In the genomic region with DNA sequence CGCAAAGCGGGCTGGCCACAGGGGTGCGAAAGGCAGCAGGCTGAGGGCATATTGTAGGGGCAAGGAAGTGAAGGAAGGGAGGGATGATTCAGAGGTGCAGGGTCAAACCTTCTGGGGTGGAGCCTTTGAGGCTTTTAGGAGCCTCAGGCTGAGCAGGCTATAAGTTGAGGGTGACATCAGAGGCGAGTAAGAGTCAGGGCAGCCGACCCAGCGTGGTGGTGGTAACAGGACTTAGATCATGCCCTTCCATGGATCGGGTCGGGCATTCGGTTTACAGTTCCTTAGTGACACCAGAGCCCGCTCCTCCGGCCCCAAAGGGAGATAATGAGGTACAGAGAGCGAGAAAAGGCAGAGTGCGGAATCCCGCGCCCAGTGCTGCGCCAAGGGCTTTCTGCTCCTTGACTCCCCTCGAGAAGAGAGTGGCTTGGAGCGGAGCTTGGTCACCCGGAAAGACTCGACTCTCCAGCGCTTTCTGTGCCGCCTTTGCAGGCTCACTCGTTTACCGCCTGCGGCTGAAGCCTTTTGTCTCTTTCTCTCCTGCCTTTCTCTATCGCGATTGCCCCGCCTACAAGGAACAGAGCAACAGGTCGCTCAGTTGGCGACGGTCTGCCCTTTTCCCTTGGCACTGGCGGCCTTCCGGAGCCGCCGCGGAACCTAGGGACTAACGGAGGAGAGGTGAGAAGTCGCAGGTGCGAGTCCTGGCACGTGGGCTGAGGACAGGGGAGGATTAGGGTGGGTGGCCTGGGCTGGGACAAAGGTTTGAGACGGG, we compare ENCODE assay signal across 1 cellular context.
TF ChIP-seq lines count a peak whose summit lies in the region.

No MANE protein-coding gene starts in this region.

TF ChIP-seq in HepG2, 621 proteins besides CTCF, POLR2A, EP300 and RAD21 (continued from another document and continues in another):
- TF ChIP-seq ZNF138 (CRISPR knock-in tag; IDR thresholded peaks at IDR 0.05; ENCODE audit: low read depth), result no peak
- no peak for TF ChIP-seq HIVEP1 (CRISPR knock-in tag; IDR thresholded peaks at IDR 0.05)
- TF ChIP-seq ZNF550 (CRISPR knock-in tag; IDR thresholded peaks at IDR 0.05; ENCODE audit: borderline replicate concordance), result no peak
- TF ChIP-seq, protein P1, sequence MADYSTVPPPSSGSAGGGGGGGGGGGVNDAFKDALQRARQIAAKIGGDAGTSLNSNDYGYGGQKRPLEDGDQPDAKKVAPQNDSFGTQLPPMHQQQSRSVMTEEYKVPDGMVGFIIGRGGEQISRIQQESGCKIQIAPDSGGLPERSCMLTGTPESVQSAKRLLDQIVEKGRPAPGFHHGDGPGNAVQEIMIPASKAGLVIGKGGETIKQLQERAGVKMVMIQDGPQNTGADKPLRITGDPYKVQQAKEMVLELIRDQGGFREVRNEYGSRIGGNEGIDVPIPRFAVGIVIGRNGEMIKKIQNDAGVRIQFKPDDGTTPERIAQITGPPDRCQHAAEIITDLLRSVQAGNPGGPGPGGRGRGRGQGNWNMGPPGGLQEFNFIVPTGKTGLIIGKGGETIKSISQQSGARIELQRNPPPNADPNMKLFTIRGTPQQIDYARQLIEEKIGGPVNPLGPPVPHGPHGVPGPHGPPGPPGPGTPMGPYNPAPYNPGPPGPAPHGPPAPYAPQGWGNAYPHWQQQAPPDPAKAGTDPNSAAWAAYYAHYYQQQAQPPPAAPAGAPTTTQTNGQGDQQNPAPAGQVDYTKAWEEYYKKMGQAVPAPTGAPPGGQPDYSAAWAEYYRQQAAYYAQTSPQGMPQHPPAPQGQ (CRISPR knock-in tag; IDR thresholded peaks at IDR 0.05; ENCODE audit: borderline replicate concordance), result no peak
- TF ChIP-seq, protein P2, sequence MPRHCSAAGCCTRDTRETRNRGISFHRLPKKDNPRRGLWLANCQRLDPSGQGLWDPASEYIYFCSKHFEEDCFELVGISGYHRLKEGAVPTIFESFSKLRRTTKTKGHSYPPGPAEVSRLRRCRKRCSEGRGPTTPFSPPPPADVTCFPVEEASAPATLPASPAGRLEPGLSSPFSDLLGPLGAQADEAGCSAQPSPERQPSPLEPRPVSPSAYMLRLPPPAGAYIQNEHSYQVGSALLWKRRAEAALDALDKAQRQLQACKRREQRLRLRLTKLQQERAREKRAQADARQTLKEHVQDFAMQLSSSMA (CRISPR knock-in tag; IDR thresholded peaks at IDR 0.05), result no peak
- TF ChIP-seq NFYC (CRISPR knock-in tag; IDR thresholded peaks at IDR 0.05), result no peak
- TF ChIP-seq, protein P3, sequence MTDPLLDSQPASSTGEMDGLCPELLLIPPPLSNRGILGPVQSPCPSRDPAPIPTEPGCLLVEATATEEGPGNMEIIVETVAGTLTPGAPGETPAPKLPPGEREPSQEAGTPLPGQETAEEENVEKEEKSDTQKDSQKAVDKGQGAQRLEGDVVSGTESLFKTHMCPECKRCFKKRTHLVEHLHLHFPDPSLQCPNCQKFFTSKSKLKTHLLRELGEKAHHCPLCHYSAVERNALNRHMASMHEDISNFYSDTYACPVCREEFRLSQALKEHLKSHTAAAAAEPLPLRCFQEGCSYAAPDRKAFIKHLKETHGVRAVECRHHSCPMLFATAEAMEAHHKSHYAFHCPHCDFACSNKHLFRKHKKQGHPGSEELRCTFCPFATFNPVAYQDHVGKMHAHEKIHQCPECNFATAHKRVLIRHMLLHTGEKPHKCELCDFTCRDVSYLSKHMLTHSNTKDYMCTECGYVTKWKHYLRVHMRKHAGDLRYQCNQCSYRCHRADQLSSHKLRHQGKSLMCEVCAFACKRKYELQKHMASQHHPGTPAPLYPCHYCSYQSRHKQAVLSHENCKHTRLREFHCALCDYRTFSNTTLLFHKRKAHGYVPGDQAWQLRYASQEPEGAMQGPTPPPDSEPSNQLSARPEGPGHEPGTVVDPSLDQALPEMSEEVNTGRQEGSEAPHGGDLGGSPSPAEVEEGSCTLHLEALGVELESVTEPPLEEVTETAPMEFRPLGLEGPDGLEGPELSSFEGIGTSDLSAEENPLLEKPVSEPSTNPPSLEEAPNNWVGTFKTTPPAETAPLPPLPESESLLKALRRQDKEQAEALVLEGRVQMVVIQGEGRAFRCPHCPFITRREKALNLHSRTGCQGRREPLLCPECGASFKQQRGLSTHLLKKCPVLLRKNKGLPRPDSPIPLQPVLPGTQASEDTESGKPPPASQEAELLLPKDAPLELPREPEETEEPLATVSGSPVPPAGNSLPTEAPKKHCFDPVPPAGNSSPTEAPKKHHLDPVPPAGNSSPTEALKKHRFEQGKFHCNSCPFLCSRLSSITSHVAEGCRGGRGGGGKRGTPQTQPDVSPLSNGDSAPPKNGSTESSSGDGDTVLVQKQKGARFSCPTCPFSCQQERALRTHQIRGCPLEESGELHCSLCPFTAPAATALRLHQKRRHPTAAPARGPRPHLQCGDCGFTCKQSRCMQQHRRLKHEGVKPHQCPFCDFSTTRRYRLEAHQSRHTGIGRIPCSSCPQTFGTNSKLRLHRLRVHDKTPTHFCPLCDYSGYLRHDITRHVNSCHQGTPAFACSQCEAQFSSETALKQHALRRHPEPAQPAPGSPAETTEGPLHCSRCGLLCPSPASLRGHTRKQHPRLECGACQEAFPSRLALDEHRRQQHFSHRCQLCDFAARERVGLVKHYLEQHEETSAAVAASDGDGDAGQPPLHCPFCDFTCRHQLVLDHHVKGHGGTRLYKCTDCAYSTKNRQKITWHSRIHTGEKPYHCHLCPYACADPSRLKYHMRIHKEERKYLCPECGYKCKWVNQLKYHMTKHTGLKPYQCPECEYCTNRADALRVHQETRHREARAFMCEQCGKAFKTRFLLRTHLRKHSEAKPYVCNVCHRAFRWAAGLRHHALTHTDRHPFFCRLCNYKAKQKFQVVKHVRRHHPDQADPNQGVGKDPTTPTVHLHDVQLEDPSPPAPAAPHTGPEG (CRISPR knock-in tag; IDR thresholded peaks at IDR 0.05), result no peak
- TF ChIP-seq, protein P4, sequence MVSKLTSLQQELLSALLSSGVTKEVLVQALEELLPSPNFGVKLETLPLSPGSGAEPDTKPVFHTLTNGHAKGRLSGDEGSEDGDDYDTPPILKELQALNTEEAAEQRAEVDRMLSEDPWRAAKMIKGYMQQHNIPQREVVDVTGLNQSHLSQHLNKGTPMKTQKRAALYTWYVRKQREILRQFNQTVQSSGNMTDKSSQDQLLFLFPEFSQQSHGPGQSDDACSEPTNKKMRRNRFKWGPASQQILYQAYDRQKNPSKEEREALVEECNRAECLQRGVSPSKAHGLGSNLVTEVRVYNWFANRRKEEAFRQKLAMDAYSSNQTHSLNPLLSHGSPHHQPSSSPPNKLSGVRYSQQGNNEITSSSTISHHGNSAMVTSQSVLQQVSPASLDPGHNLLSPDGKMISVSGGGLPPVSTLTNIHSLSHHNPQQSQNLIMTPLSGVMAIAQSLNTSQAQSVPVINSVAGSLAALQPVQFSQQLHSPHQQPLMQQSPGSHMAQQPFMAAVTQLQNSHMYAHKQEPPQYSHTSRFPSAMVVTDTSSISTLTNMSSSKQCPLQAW (CRISPR knock-in tag; IDR thresholded peaks at IDR 0.05), result no peak
- TF ChIP-seq, protein P5, sequence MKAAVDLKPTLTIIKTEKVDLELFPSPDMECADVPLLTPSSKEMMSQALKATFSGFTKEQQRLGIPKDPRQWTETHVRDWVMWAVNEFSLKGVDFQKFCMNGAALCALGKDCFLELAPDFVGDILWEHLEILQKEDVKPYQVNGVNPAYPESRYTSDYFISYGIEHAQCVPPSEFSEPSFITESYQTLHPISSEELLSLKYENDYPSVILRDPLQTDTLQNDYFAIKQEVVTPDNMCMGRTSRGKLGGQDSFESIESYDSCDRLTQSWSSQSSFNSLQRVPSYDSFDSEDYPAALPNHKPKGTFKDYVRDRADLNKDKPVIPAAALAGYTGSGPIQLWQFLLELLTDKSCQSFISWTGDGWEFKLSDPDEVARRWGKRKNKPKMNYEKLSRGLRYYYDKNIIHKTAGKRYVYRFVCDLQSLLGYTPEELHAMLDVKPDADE (CRISPR knock-in tag; IDR thresholded peaks at IDR 0.05), result no peak
- TF ChIP-seq, protein P6, sequence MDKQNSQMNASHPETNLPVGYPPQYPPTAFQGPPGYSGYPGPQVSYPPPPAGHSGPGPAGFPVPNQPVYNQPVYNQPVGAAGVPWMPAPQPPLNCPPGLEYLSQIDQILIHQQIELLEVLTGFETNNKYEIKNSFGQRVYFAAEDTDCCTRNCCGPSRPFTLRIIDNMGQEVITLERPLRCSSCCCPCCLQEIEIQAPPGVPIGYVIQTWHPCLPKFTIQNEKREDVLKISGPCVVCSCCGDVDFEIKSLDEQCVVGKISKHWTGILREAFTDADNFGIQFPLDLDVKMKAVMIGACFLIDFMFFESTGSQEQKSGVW (CRISPR knock-in tag; IDR thresholded peaks at IDR 0.05; ENCODE audit: borderline replicate concordance), result no peak
- no peak for TF ChIP-seq DMAP1 (CRISPR knock-in tag; IDR thresholded peaks at IDR 0.05)
- no peak for TF ChIP-seq HNRNPK (IDR thresholded peaks at IDR 0.05; ENCODE audit: low read depth, low read length, poor library complexity, severe bottlenecking)
- TF ChIP-seq, protein P7, sequence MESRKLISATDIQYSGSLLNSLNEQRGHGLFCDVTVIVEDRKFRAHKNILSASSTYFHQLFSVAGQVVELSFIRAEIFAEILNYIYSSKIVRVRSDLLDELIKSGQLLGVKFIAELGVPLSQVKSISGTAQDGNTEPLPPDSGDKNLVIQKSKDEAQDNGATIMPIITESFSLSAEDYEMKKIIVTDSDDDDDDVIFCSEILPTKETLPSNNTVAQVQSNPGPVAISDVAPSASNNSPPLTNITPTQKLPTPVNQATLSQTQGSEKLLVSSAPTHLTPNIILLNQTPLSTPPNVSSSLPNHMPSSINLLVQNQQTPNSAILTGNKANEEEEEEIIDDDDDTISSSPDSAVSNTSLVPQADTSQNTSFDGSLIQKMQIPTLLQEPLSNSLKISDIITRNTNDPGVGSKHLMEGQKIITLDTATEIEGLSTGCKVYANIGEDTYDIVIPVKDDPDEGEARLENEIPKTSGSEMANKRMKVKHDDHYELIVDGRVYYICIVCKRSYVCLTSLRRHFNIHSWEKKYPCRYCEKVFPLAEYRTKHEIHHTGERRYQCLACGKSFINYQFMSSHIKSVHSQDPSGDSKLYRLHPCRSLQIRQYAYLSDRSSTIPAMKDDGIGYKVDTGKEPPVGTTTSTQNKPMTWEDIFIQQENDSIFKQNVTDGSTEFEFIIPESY (CRISPR knock-in tag; IDR thresholded peaks at IDR 0.05), result peak; percentile 60; the same call in 1 of the 2 replicates
- no peak for TF ChIP-seq RCOR2 (CRISPR knock-in tag; IDR thresholded peaks at IDR 0.05)
- 0 out of 2 replicates have a peak, but pooled peaks have one; percentile 13 for TF ChIP-seq ZC3H13 (CRISPR knock-in tag; IDR thresholded peaks at IDR 0.05)
- TF ChIP-seq RBAK (CRISPR knock-in tag; IDR thresholded peaks at IDR 0.05), result no peak
- no peak for TF ChIP-seq SYNCRIP (IDR thresholded peaks at IDR 0.05; ENCODE audit: insufficient read depth, low read depth, low read length)
- TF ChIP-seq KAT7 (CRISPR knock-in tag; IDR thresholded peaks at IDR 0.05; ENCODE audit: borderline replicate concordance), result no peak
- TF ChIP-seq, protein P8, sequence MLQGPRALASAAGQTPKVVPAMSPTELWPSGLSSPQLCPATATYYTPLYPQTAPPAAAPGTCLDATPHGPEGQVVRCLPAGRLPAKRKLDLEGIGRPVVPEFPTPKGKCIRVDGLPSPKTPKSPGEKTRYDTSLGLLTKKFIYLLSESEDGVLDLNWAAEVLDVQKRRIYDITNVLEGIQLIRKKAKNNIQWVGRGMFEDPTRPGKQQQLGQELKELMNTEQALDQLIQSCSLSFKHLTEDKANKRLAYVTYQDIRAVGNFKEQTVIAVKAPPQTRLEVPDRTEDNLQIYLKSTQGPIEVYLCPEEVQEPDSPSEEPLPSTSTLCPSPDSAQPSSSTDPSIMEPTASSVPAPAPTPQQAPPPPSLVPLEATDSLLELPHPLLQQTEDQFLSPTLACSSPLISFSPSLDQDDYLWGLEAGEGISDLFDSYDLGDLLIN (CRISPR knock-in tag; IDR thresholded peaks at IDR 0.05; ENCODE audit: borderline replicate concordance), result no peak
- TF ChIP-seq SMARCC2 (IDR thresholded peaks at IDR 0.05), result no peak
- TF ChIP-seq MYNN (CRISPR knock-in tag; IDR thresholded peaks at IDR 0.05; ENCODE audit: low read depth), result no peak
- TF ChIP-seq ARID2 (CRISPR knock-in tag; IDR thresholded peaks at IDR 0.05; ENCODE audit: borderline replicate concordance), result no peak
- peak; percentile 45; the same call in 1 of the 2 replicates for TF ChIP-seq ZMYM4 (CRISPR knock-in tag; IDR thresholded peaks at IDR 0.05)
- TF ChIP-seq ZNF83 (CRISPR knock-in tag; IDR thresholded peaks at IDR 0.05; ENCODE audit: borderline replicate concordance), result no peak
- no peak for TF ChIP-seq ZNF672 (CRISPR knock-in tag; IDR thresholded peaks at IDR 0.05)
- no peak; the same call in 1 of the 2 replicates for TF ChIP-seq POLR2AphosphoS5 (IDR thresholded peaks at IDR 0.05; ENCODE audit: low read depth, low read length)
- TF ChIP-seq IKZF1 (IDR thresholded peaks at IDR 0.05), result no peak
- TF ChIP-seq, protein P9, sequence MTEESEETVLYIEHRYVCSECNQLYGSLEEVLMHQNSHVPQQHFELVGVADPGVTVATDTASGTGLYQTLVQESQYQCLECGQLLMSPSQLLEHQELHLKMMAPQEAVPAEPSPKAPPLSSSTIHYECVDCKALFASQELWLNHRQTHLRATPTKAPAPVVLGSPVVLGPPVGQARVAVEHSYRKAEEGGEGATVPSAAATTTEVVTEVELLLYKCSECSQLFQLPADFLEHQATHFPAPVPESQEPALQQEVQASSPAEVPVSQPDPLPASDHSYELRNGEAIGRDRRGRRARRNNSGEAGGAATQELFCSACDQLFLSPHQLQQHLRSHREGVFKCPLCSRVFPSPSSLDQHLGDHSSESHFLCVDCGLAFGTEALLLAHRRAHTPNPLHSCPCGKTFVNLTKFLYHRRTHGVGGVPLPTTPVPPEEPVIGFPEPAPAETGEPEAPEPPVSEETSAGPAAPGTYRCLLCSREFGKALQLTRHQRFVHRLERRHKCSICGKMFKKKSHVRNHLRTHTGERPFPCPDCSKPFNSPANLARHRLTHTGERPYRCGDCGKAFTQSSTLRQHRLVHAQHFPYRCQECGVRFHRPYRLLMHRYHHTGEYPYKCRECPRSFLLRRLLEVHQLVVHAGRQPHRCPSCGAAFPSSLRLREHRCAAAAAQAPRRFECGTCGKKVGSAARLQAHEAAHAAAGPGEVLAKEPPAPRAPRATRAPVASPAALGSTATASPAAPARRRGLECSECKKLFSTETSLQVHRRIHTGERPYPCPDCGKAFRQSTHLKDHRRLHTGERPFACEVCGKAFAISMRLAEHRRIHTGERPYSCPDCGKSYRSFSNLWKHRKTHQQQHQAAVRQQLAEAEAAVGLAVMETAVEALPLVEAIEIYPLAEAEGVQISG (CRISPR knock-in tag; IDR thresholded peaks at IDR 0.05), result no peak; the same call in 1 of the 2 replicates
- no peak for TF ChIP-seq RFXANK (CRISPR knock-in tag; IDR thresholded peaks at IDR 0.05)
- TF ChIP-seq SOX13 (IDR thresholded peaks at IDR 0.05), result no peak
- no peak for TF ChIP-seq SOX13 (CRISPR knock-in tag; conservative IDR thresholded peaks at IDR 0.05 in 1 of 2, IDR thresholded peaks at IDR 0.05 in 1 of 2)
- TF ChIP-seq, protein P10, sequence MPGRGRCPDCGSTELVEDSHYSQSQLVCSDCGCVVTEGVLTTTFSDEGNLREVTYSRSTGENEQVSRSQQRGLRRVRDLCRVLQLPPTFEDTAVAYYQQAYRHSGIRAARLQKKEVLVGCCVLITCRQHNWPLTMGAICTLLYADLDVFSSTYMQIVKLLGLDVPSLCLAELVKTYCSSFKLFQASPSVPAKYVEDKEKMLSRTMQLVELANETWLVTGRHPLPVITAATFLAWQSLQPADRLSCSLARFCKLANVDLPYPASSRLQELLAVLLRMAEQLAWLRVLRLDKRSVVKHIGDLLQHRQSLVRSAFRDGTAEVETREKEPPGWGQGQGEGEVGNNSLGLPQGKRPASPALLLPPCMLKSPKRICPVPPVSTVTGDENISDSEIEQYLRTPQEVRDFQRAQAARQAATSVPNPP (CRISPR knock-in tag; IDR thresholded peaks at IDR 0.05), result no peak
- no peak; the same call in 1 of the 2 replicates for TF ChIP-seq KDM2A (CRISPR knock-in tag; IDR thresholded peaks at IDR 0.05; ENCODE audit: borderline replicate concordance, low read depth)
